In the genomic region with DNA sequence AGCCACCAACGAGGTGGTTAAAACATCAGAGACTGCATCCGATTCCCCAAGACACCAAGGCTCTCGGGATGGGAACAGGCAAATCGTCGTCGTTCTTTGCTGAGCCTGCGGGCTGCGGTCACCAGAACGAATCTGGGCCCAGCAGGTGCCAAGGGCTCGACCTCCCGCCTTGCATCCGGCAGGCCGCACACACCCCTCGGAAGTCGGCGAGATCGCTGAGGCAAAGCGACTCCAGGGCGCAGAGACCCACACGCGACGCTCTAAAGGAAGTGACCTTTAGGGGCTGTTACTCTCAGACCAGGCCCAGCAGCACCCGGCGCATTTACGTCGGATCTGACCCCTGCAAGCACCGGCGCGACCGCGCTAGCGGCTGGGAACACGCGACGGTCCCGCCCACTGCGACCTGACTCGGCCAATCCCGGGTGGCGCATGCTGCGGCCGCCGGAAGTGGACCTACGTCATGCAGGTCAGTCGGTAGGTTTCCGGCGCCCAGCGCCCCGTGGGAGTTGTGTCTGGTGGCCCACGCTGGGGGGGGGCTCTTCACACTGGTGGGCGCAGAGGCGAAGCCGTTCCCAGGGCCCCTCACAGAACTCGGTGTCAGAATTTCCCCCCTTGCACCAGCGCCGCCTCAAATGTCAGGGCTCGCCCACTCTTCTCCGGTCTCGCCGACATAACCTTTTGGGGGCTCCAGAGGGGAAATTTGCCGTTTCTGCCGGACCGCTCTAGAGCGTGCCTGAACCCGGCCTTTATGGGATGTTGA, we compare ENCODE assay signal across 1 cellular context.
TF ChIP-seq lines count a peak whose summit lies in the region.

No MANE protein-coding gene starts in this region.

TF ChIP-seq in HepG2, 621 proteins besides CTCF, POLR2A, EP300 and RAD21 (continued from another document and continues in another):
- TF ChIP-seq, protein P1, sequence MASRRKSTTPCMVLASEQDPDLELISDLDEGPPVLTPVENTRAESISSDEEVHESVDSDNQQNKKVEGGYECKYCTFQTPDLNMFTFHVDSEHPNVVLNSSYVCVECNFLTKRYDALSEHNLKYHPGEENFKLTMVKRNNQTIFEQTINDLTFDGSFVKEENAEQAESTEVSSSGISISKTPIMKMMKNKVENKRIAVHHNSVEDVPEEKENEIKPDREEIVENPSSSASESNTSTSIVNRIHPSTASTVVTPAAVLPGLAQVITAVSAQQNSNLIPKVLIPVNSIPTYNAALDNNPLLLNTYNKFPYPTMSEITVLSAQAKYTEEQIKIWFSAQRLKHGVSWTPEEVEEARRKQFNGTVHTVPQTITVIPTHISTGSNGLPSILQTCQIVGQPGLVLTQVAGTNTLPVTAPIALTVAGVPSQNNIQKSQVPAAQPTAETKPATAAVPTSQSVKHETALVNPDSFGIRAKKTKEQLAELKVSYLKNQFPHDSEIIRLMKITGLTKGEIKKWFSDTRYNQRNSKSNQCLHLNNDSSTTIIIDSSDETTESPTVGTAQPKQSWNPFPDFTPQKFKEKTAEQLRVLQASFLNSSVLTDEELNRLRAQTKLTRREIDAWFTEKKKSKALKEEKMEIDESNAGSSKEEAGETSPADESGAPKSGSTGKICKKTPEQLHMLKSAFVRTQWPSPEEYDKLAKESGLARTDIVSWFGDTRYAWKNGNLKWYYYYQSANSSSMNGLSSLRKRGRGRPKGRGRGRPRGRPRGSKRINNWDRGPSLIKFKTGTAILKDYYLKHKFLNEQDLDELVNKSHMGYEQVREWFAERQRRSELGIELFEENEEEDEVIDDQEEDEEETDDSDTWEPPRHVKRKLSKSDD (CRISPR knock-in tag; IDR thresholded peaks at IDR 0.05; ENCODE audit: low read depth), result 0 out of 2 replicates have a peak, but pooled peaks have one; percentile 52
- TF ChIP-seq, protein P2, sequence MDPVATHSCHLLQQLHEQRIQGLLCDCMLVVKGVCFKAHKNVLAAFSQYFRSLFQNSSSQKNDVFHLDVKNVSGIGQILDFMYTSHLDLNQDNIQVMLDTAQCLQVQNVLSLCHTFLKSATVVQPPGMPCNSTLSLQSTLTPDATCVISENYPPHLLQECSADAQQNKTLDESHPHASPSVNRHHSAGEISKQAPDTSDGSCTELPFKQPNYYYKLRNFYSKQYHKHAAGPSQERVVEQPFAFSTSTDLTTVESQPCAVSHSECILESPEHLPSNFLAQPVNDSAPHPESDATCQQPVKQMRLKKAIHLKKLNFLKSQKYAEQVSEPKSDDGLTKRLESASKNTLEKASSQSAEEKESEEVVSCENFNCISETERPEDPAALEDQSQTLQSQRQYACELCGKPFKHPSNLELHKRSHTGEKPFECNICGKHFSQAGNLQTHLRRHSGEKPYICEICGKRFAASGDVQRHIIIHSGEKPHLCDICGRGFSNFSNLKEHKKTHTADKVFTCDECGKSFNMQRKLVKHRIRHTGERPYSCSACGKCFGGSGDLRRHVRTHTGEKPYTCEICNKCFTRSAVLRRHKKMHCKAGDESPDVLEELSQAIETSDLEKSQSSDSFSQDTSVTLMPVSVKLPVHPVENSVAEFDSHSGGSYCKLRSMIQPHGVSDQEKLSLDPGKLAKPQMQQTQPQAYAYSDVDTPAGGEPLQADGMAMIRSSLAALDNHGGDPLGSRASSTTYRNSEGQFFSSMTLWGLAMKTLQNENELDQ (CRISPR knock-in tag; IDR thresholded peaks at IDR 0.05; ENCODE audit: borderline replicate concordance), result no peak
- TF ChIP-seq CCAR2 (optimal IDR thresholded peaks at IDR 0.05; ENCODE audit: low read depth, low read length), result no peak
- TF ChIP-seq FOXP1 (IDR thresholded peaks at IDR 0.05), result no peak
- TF ChIP-seq FOXP1 (CRISPR knock-in tag; IDR thresholded peaks at IDR 0.05), result no peak
- no peak for TF ChIP-seq GZF1 (CRISPR knock-in tag; IDR thresholded peaks at IDR 0.05)
- TF ChIP-seq, protein P3, sequence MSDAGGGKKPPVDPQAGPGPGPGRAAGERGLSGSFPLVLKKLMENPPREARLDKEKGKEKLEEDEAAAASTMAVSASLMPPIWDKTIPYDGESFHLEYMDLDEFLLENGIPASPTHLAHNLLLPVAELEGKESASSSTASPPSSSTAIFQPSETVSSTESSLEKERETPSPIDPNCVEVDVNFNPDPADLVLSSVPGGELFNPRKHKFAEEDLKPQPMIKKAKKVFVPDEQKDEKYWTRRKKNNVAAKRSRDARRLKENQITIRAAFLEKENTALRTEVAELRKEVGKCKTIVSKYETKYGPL (CRISPR knock-in tag; IDR thresholded peaks at IDR 0.05), result no peak
- peak; percentile 59; the same call in 1 of the 2 replicates for TF ChIP-seq GATAD2A (CRISPR knock-in tag; IDR thresholded peaks at IDR 0.05)
- TF ChIP-seq HDAC1 (CRISPR knock-in tag; IDR thresholded peaks at IDR 0.05), result peak; percentile 68; the same call in 1 of the 2 replicates
- no peak for TF ChIP-seq ZNF33A (CRISPR knock-in tag; IDR thresholded peaks at IDR 0.05; ENCODE audit: borderline replicate concordance)
- TF ChIP-seq ZKSCAN5 (CRISPR knock-in tag; IDR thresholded peaks at IDR 0.05), result no peak
- TF ChIP-seq SP5 (CRISPR knock-in tag; IDR thresholded peaks at IDR 0.05; ENCODE audit: borderline replicate concordance, low read depth), result 0 out of 2 replicates have a peak, but pooled peaks have one; percentile 7
- TF ChIP-seq RFXANK (CRISPR knock-in tag; IDR thresholded peaks at IDR 0.05), result no peak
- TF ChIP-seq SNAPC2 (CRISPR knock-in tag; IDR thresholded peaks at IDR 0.05), result no peak
- no peak for TF ChIP-seq PCBP2 (optimal IDR thresholded peaks at IDR 0.05; ENCODE audit: low read depth, low read length, poor library complexity, severe bottlenecking)
- peak; percentile 15; the same call in 1 of the 2 replicates for TF ChIP-seq ZBTB21 (CRISPR knock-in tag; IDR thresholded peaks at IDR 0.05)
- no peak for TF ChIP-seq ARID2 (CRISPR knock-in tag; IDR thresholded peaks at IDR 0.05; ENCODE audit: borderline replicate concordance)
- peak; percentile 89 for TF ChIP-seq GABPA (IDR thresholded peaks at IDR 0.05; ENCODE audit: low read depth, low read length)
- TF ChIP-seq GABPA (CRISPR knock-in tag; IDR thresholded peaks at IDR 0.05; ENCODE audit: low read depth), result peak; percentile 94
- TF ChIP-seq, protein P4, sequence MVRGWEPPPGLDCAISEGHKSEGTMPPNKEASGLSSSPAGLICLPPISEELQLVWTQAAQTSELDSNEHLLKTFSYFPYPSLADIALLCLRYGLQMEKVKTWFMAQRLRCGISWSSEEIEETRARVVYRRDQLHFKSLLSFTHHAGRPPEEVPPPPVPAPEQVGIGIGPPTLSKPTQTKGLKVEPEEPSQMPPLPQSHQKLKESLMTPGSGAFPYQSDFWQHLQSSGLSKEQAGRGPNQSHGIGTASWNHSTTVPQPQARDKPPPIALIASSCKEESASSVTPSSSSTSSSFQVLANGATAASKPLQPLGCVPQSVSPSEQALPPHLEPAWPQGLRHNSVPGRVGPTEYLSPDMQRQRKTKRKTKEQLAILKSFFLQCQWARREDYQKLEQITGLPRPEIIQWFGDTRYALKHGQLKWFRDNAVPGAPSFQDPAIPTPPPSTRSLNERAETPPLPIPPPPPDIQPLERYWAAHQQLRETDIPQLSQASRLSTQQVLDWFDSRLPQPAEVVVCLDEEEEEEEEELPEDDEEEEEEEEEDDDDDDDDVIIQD (CRISPR knock-in tag; IDR thresholded peaks at IDR 0.05; ENCODE audit: low read depth), result 0 out of 2 replicates have a peak, but pooled peaks have one; percentile 24
- TF ChIP-seq, protein P5, sequence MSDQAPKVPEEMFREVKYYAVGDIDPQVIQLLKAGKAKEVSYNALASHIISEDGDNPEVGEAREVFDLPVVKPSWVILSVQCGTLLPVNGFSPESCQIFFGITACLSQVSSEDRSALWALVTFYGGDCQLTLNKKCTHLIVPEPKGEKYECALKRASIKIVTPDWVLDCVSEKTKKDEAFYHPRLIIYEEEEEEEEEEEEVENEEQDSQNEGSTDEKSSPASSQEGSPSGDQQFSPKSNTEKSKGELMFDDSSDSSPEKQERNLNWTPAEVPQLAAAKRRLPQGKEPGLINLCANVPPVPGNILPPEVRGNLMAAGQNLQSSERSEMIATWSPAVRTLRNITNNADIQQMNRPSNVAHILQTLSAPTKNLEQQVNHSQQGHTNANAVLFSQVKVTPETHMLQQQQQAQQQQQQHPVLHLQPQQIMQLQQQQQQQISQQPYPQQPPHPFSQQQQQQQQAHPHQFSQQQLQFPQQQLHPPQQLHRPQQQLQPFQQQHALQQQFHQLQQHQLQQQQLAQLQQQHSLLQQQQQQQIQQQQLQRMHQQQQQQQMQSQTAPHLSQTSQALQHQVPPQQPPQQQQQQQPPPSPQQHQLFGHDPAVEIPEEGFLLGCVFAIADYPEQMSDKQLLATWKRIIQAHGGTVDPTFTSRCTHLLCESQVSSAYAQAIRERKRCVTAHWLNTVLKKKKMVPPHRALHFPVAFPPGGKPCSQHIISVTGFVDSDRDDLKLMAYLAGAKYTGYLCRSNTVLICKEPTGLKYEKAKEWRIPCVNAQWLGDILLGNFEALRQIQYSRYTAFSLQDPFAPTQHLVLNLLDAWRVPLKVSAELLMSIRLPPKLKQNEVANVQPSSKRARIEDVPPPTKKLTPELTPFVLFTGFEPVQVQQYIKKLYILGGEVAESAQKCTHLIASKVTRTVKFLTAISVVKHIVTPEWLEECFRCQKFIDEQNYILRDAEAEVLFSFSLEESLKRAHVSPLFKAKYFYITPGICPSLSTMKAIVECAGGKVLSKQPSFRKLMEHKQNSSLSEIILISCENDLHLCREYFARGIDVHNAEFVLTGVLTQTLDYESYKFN (CRISPR knock-in tag; conservative IDR thresholded peaks at IDR 0.05), result peak; percentile 21; the same call in 1 of the 2 replicates
- peak; percentile 80 for TF ChIP-seq CREM (IDR thresholded peaks at IDR 0.05)
- TF ChIP-seq CREM (CRISPR knock-in tag; IDR thresholded peaks at IDR 0.05), result no peak
- TF ChIP-seq TAF15 (IDR thresholded peaks at IDR 0.05; ENCODE audit: low read depth, low read length, poor library complexity, severe bottlenecking), result no peak
- no peak for TF ChIP-seq ZNF563 (CRISPR knock-in tag; IDR thresholded peaks at IDR 0.05)
- no peak for TF ChIP-seq ZNF780A (CRISPR knock-in tag; IDR thresholded peaks at IDR 0.05)
- no peak for TF ChIP-seq PHF21A (CRISPR knock-in tag; IDR thresholded peaks at IDR 0.05)
- peak; percentile 76; the same call in 1 of the 2 replicates for TF ChIP-seq ZNF747 (CRISPR knock-in tag; IDR thresholded peaks at IDR 0.05; ENCODE audit: borderline replicate concordance)
- peak; percentile 88 for TF ChIP-seq CREB1 (IDR thresholded peaks at IDR 0.05)
- peak; percentile 97 for TF ChIP-seq CREB1 (CRISPR knock-in tag; IDR thresholded peaks at IDR 0.05)
- no peak for TF ChIP-seq HES4 (CRISPR knock-in tag; IDR thresholded peaks at IDR 0.05; ENCODE audit: borderline replicate concordance)
- TF ChIP-seq, protein P6, sequence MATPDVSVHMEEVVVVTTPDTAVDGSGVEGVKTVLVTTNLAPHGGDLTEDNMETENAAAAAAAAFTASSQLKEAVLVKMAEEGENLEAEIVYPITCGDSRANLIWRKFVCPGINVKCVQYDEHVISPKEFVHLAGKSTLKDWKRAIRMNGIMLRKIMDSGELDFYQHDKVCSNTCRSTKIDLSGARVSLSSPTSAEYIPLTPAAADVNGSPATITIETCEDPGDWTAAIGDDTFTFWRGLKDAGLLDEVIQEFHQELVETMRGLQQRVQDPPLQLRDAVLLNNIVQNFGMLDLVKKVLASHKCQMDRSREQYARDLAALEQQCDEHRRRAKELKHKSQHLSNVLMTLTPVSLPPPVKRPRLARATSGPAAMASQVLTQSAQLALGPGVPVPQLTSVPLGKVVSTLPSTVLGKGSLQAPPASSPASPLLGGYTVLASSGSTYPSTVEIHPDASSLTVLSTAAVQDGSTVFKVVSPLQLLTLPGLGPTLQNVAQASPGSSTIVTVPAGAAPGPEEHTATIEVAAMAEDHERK (CRISPR knock-in tag; IDR thresholded peaks at IDR 0.05; ENCODE audit: low read depth), result peak; percentile 81
- TF ChIP-seq CENPX (CRISPR knock-in tag; IDR thresholded peaks at IDR 0.05), result no peak
- TF ChIP-seq HNRNPH1 (optimal IDR thresholded peaks at IDR 0.05; ENCODE audit: low read depth, low read length), result no peak
- TF ChIP-seq, protein P7, sequence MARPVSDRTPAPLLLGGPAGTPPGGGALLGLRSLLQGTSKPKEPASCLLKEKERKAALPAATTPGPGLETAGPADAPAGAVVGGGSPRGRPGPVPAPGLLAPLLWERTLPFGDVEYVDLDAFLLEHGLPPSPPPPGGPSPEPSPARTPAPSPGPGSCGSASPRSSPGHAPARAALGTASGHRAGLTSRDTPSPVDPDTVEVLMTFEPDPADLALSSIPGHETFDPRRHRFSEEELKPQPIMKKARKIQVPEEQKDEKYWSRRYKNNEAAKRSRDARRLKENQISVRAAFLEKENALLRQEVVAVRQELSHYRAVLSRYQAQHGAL (CRISPR knock-in tag; IDR thresholded peaks at IDR 0.05; ENCODE audit: not compliant biosample characterization), result no peak
- TF ChIP-seq, protein P8, sequence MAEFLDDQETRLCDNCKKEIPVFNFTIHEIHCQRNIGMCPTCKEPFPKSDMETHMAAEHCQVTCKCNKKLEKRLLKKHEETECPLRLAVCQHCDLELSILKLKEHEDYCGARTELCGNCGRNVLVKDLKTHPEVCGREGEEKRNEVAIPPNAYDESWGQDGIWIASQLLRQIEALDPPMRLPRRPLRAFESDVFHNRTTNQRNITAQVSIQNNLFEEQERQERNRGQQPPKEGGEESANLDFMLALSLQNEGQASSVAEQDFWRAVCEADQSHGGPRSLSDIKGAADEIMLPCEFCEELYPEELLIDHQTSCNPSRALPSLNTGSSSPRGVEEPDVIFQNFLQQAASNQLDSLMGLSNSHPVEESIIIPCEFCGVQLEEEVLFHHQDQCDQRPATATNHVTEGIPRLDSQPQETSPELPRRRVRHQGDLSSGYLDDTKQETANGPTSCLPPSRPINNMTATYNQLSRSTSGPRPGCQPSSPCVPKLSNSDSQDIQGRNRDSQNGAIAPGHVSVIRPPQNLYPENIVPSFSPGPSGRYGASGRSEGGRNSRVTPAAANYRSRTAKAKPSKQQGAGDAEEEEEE (CRISPR knock-in tag; IDR thresholded peaks at IDR 0.05; ENCODE audit: borderline replicate concordance), result no peak
